ENCODE assay signal across 8 cellular contexts in the genomic region with DNA sequence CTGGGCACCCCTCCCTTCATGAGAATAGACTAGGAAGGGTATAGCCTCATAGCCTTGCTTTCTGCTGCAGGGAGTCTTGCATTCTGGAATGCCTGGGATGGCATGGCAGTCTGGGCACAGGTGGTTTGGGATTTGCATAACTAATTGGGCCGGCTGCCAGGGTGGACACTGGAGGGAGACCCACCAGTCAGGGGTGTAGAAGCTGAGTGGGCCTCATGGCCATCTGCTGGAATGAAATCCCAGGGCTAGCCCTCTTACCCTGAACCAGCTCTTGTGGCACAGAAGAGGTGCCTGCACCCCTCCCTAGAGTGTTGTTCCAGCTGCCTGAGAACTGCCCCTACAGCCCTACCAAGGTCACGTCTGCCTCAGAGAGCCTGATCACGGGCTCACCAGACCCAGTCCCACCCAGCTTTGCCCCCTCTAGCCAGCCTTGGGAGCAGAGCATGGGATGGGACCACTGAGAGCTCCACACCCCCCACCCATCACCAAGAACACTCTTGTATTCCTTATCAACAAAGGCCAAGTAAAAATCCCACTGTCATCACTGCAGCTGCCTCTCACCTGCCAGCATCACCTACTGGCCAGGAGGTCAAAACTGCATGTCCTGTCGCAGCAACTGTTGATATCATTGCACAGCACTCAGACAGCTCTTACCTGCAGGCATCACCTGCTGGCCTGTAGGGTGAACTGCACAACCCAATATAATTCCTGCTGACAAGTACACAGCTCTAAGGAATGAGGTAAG.
A peak's percentile ranks its signal among the peaks of the same experiment; 100 is the strongest.
DNase-seq lines count a peak whose midpoint lies in the region; ATAC-seq and TF ChIP-seq lines count a peak whose summit lies in the region.

No MANE protein-coding gene starts in this region.

- peak; percentile 40 for TF ChIP-seq CTCF in DND-41 (IDR thresholded peaks at IDR 0.05; ENCODE audit: borderline replicate concordance, extremely low read depth, low read length, poor library complexity, severe bottlenecking)
- TF ChIP-seq CTCF in KMS-11 (conservative IDR thresholded peaks at IDR 0.05; ENCODE audit: low read depth, low read length) = peak; percentile 69
- TF ChIP-seq CTCF in mesothelial cell of epicardium (IDR thresholded peaks at IDR 0.05; ENCODE audit: unreplicated experiment) = peak; percentile 50

- no peak overlapping the region for H3K4me2 ChIP-seq in DND-41 (ENCODE audit: insufficient read depth, low read length)
- no peak overlapping the region for H3K4me2 ChIP-seq in KMS-11

- H2AFZ ChIP-seq in DND-41 (ENCODE audit: low read depth, low read length) (no peak overlapping the region), KMS-11 (ENCODE audit: low read depth) (no peak overlapping the region)

- ATAC-seq in DND-41 (ENCODE audit: insufficient read depth, low read depth) = no peak; the same call in 2 of the 3 replicates

- H3K79me2 ChIP-seq in DND-41 (ENCODE audit: insufficient read depth, low read length) (peaks cover 47% of the 10 kb centered on the region), KMS-11 (ENCODE audit: insufficient read depth, low read depth) (no peaks in the 10 kb centered on the region)

- no peaks in the 10 kb centered on the region for H3K4me1 Mint-ChIP-seq in mesothelial cell of epicardium
- no peaks in the 10 kb centered on the region for H3K4me1 Mint-ChIP-seq in immature natural killer cell

- H3K9me3 ChIP-seq in DND-41 (ENCODE audit: insufficient read depth, low read length, severe bottlenecking) = peaks cover 49% of the 10 kb centered on the region

- H3K27ac Mint-ChIP-seq in mesothelial cell of epicardium = no peak overlapping the region
- H3K27ac Mint-ChIP-seq in immature natural killer cell = no peak overlapping the region

- peaks cover 34% of the 10 kb centered on the region for H3K9me3 Mint-ChIP-seq in mesothelial cell of epicardium
- H3K9me3 Mint-ChIP-seq in immature natural killer cell = peaks cover 19 to 37% (median 26%) of the 10 kb centered on the region in 6 donors

- H3K4me3 Mint-ChIP-seq in mesothelial cell of epicardium (no peak overlapping the region), immature natural killer cell (no peak overlapping the region)

- no peaks in the 10 kb centered on the region for H4K20me1 ChIP-seq in DND-41 (ENCODE audit: insufficient read depth, low read length)
- no peaks in the 10 kb centered on the region for H4K20me1 ChIP-seq in KMS-11 (ENCODE audit: insufficient read depth)

- H3K4me1 ChIP-seq in DND-41 (ENCODE audit: insufficient read depth, low read length) (no peaks in the 10 kb centered on the region), KMS-11 (ENCODE audit: low read depth, poor library complexity, severe bottlenecking) (no peaks in the 10 kb centered on the region)

- H3K36me3 Mint-ChIP-seq in mesothelial cell of epicardium (peaks cover 25% of the 10 kb centered on the region), immature natural killer cell (peaks cover 39 to 46% (median 41%) of the 10 kb centered on the region in 3 donors)

- DNase-seq in DND-41 = no peak
- peak; percentile 30 to 53 for DNase-seq in dermis microvascular lymphatic vessel endothelial cell (ENCODE audit: low read depth in 2 of 2)
- no peak for DNase-seq in mesothelial cell of epicardium (ENCODE audit: low spot score in 2 of 2, unreplicated experiment in 2 of 2)
- DNase-seq in immature natural killer cell = no peak
- DNase-seq in NCI-H2227 treated with DMSO at 0.1 percent for 48 hours (lab: John Stamatoyannopoulos, UW) = no peak
- no peak for DNase-seq in HCEC 1CT
- DNase-seq in HK-2 (ENCODE audit: unreplicated experiment) = no peak

- H3K36me3 ChIP-seq in DND-41 (ENCODE audit: insufficient read depth, low read length) = peaks cover 61% of the 10 kb centered on the region
- peaks cover 10% of the 10 kb centered on the region for H3K36me3 ChIP-seq in KMS-11 (ENCODE audit: insufficient read depth)

- H3K27ac ChIP-seq in DND-41 (ENCODE audit: low read length) (no peak overlapping the region), KMS-11 (no peak overlapping the region)

- no peak overlapping the region; a peak in 1 of 4 replicates for H3K4me3 ChIP-seq in DND-41 (ENCODE audit: low read depth in 1 of 2, low read length in 2 of 2)
- H3K4me3 ChIP-seq in KMS-11 (IDR thresholded peaks at IDR 0.05; ENCODE audit: insufficient read depth, low read depth, low read length) = no peak overlapping the region

- no peak overlapping the region for H3K9ac ChIP-seq in DND-41 (ENCODE audit: low read depth, low read length)
- no peak overlapping the region for H3K9ac ChIP-seq in KMS-11

- no peaks in the 10 kb centered on the region for H3K27me3 Mint-ChIP-seq in mesothelial cell of epicardium (ENCODE audit: low read depth)
- H3K27me3 Mint-ChIP-seq in immature natural killer cell (ENCODE audit: low read depth in 3 of 3) = peaks cover 0 to 2% (median 0%) of the 10 kb centered on the region in 3 donors

- no peaks in the 10 kb centered on the region for H3K27me3 ChIP-seq in DND-41 (ENCODE audit: insufficient read depth, low read length, poor library complexity)
- no peaks in the 10 kb centered on the region for H3K27me3 ChIP-seq in KMS-11 (ENCODE audit: insufficient read depth, low read depth)

Comparison
In these comparisons a context has a peak if more than half of its experiments do, and no peak if none do; other contexts are left out.
1. DNase-seq: peak in dermis microvascular lymphatic vessel endothelial cell (2 of 2); none in DND-41 (single experiment), mesothelial cell of epicardium (0 of 2), immature natural killer cell (0 of 3), NCI-H2227 treated with DMSO at 0.1 percent for 48 hours (single experiment), HCEC 1CT (single experiment) and HK-2 (single experiment).
2. Peak in every context shown above with its lines, with median percentiles within 50 percentile points of each other: CTCF ChIP-seq.